ENCODE assay signal across 1 cellular context in the genomic region with DNA sequence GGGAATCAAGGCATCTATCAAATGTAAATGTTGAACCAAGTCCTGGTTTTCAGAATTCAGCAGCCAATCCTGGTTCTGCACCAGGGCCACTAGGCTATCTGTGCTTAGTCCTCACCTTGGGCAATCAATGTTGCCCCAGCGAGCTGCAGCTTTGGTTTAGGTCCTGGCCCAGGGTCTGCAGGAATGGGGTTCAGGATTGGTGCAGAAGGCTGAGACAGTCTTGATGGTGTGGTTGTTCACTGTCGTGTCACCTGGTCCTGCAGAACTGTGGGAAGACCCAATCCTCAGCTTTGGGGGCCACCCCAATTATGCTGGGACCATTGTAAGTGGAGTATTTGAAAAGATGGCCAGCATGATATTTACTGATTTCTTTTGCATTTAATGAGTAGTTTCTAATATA.
TF ChIP-seq lines count a peak whose summit lies in the region.

No MANE protein-coding gene starts in this region.

TF ChIP-seq in GM12878, 131 proteins besides CTCF, POLR2A, EP300 and RAD21:
- no peak for TF ChIP-seq PAX8 (IDR thresholded peaks at IDR 0.05)
- no peak for TF ChIP-seq ZBED1 (IDR thresholded peaks at IDR 0.05; ENCODE audit: borderline replicate concordance)
- TF ChIP-seq RB1 (IDR thresholded peaks at IDR 0.05; ENCODE audit: borderline replicate concordance), result no peak
- TF ChIP-seq NFYA (IDR thresholded peaks at IDR 0.05; ENCODE audit: borderline replicate concordance, low read depth, low read length), result no peak
- TF ChIP-seq SIN3A (IDR thresholded peaks at IDR 0.05; ENCODE audit: low read depth, low read length), result no peak
- no peak for TF ChIP-seq MYC (IDR thresholded peaks at IDR 0.05; ENCODE audit: insufficient read depth, insufficient read length, insufficient replicate concordance, low read length, severe bottlenecking)
- TF ChIP-seq JUNB (IDR thresholded peaks at IDR 0.05), result no peak
- TF ChIP-seq, protein P1, sequence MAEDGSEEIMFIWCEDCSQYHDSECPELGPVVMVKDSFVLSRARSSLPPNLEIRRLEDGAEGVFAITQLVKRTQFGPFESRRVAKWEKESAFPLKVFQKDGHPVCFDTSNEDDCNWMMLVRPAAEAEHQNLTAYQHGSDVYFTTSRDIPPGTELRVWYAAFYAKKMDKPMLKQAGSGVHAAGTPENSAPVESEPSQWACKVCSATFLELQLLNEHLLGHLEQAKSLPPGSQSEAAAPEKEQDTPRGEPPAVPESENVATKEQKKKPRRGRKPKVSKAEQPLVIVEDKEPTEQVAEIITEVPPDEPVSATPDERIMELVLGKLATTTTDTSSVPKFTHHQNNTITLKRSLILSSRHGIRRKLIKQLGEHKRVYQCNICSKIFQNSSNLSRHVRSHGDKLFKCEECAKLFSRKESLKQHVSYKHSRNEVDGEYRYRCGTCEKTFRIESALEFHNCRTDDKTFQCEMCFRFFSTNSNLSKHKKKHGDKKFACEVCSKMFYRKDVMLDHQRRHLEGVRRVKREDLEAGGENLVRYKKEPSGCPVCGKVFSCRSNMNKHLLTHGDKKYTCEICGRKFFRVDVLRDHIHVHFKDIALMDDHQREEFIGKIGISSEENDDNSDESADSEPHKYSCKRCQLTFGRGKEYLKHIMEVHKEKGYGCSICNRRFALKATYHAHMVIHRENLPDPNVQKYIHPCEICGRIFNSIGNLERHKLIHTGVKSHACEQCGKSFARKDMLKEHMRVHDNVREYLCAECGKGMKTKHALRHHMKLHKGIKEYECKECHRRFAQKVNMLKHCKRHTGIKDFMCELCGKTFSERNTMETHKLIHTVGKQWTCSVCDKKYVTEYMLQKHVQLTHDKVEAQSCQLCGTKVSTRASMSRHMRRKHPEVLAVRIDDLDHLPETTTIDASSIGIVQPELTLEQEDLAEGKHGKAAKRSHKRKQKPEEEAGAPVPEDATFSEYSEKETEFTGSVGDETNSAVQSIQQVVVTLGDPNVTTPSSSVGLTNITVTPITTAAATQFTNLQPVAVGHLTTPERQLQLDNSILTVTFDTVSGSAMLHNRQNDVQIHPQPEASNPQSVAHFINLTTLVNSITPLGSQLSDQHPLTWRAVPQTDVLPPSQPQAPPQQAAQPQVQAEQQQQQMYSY (CRISPR knock-in tag; IDR thresholded peaks at IDR 0.05), result no peak
- no peak for TF ChIP-seq CEBPB (IDR thresholded peaks at IDR 0.05; ENCODE audit: borderline replicate concordance in 1 of 2, low read depth in 2 of 2, low read length in 2 of 2)
- no peak for TF ChIP-seq WRNIP1 (IDR thresholded peaks at IDR 0.05; ENCODE audit: borderline replicate concordance, low read depth, low read length)
- TF ChIP-seq ESRRA (IDR thresholded peaks at IDR 0.05; ENCODE audit: low read length), result no peak
- no peak for TF ChIP-seq NKRF (conservative IDR thresholded peaks at IDR 0.05)
- no peak for TF ChIP-seq CHD4 (IDR thresholded peaks at IDR 0.05)
- TF ChIP-seq PBX3 (IDR thresholded peaks at IDR 0.05; ENCODE audit: insufficient replicate concordance, low read depth, low read length), result no peak
- TF ChIP-seq GABPA (IDR thresholded peaks at IDR 0.05; ENCODE audit: low read depth), result no peak
- TF ChIP-seq BRCA1 (IDR thresholded peaks at IDR 0.05; ENCODE audit: low read depth, low read length), result no peak
- no peak for TF ChIP-seq ZSCAN29 (IDR thresholded peaks at IDR 0.05)
- TF ChIP-seq PAX5 (IDR thresholded peaks at IDR 0.05; ENCODE audit: borderline replicate concordance, low read depth, low read length), result no peak
- TF ChIP-seq TAF1 (IDR thresholded peaks at IDR 0.05; ENCODE audit: borderline replicate concordance, low read depth, low read length), result no peak
